ENCODE assay signal across 1 cellular context in the genomic region with DNA sequence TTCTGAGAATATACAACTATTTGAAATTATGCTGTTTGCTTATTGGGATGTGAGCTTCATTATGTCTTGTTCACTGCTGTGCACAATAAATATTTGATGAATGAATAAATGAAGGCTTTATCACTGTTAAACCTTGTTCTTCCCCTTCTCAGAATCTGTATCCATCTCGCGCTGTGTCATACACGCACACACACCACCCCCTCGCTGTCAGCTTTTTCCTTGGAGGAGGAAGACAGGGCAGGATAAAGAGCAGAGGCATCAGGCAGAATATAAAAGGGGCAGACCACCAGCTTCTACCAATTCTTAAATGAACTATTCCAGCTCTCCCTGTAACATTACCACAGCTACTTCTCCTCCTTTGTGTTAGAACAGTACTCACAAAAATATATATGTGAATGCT.
TF ChIP-seq lines count a peak whose summit lies in the region.

No MANE protein-coding gene starts in this region.

TF ChIP-seq in SK-N-SH treated with all-trans-retinoic acid at 6 μM for 48 hours, 23 proteins besides CTCF, POLR2A, EP300 and RAD21 (continued from another document):
- TF ChIP-seq, protein P1, sequence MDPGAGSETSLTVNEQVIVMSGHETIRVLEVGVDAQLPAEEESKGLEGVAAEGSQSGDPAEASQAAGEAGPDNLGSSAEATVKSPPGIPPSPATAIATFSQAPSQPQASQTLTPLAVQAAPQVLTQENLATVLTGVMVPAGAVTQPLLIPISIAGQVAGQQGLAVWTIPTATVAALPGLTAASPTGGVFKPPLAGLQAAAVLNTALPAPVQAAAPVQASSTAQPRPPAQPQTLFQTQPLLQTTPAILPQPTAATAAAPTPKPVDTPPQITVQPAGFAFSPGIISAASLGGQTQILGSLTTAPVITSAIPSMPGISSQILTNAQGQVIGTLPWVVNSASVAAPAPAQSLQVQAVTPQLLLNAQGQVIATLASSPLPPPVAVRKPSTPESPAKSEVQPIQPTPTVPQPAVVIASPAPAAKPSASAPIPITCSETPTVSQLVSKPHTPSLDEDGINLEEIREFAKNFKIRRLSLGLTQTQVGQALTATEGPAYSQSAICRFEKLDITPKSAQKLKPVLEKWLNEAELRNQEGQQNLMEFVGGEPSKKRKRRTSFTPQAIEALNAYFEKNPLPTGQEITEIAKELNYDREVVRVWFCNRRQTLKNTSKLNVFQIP (CRISPR knock-in tag; IDR thresholded peaks at IDR 0.05; ENCODE audit: borderline replicate concordance, low read depth), result no peak
- TF ChIP-seq ZNF70 (CRISPR knock-in tag; IDR thresholded peaks at IDR 0.05), result no peak
- TF ChIP-seq PPARA (CRISPR knock-in tag; IDR thresholded peaks at IDR 0.05; ENCODE audit: borderline replicate concordance), result no peak
